In genomic region chr21:36700295-36700960, GRCh38 we compare ENCODE assay signal across 12 cellular contexts. TPM values are rescaled to one million over a fixed set of nuclear protein-coding genes. Genes with fewer than 3 reads are reported as not detected.
DNase-seq lines count a peak whose midpoint lies in the region; ATAC-seq and TF ChIP-seq lines count a peak whose summit lies in the region.
"Had no signal": no experiment of that assay in that cellular context is flagged by ENCODE, and none has a peak within 500 bp of the region (broad histone marks: within the 10 kb centered on the region; RNA-seq: fewer than 3 reads in every experiment).

No MANE protein-coding gene starts in this region.

- peaks cover 58% of the 10 kb centered on the region for H3K27me3 Mint-ChIP-seq in activated T-helper 17 cell treated with anti-CD3 and anti-CD28 coated beads, Interleukin-2, amount 50 U/mL, for 72 hours

- H3K27ac ChIP-seq in heart left ventricle (no peak overlapping the region), lower lobe of right lung (no peak overlapping the region), thoracic aorta (no peak overlapping the region)
- H3K27ac ChIP-seq: SJSA1 had no signal

- ATAC-seq in heart left ventricle (no peak), lower lobe of right lung (no peak), thoracic aorta (ENCODE audit: insufficient number of reproducible peaks, low FRiP score, low read depth) (no peak), GM21381 (IDR thresholded peaks at IDR 0.05; ENCODE audit: unreplicated experiment) (no peak)
- ATAC-seq in activated T-helper 17 cell treated with anti-CD3 and anti-CD28 coated beads, Interleukin-2, amount 50 U/mL, for 72 hours (replicated peaks): no peak
- no peak for ATAC-seq in activated CD4-positive, CD25-positive, alpha-beta regulatory T cell treated with anti-CD3 and anti-CD28 coated beads, Interleukin-2, amount 50 U/mL, for 24 hours

- no peak overlapping the region for H3K27ac Mint-ChIP-seq in activated T-helper 17 cell treated with anti-CD3 and anti-CD28 coated beads, Interleukin-2, amount 50 U/mL, for 72 hours

- intact Hi-C loops in heart left ventricle (cut with DNase I) (no loop called here), cardiac septum (cut with DNase I) (no loop called here), lower lobe of right lung (cut with DNase I) (no loop called here)

- peak overlapping the region; percentile 12 to 56 (median 25) for H3K4me3 ChIP-seq in heart left ventricle
- H3K4me3 ChIP-seq in lower lobe of right lung: peak overlapping the region; percentile 44
- peak overlapping the region; percentile 69 for H3K4me3 ChIP-seq in thoracic aorta
- H3K4me3 ChIP-seq: lung had no signal

- H3K9me3 ChIP-seq in heart left ventricle: no peaks in the 10 kb centered on the region
- no peaks in the 10 kb centered on the region for H3K9me3 ChIP-seq in lower lobe of right lung
- no peaks in the 10 kb centered on the region for H3K9me3 ChIP-seq in thoracic aorta

- TF ChIP-seq POLR2A in heart left ventricle (IDR thresholded peaks at IDR 0.05): no peak

- H3K9me3 Mint-ChIP-seq in activated T-helper 17 cell treated with anti-CD3 and anti-CD28 coated beads, Interleukin-2, amount 50 U/mL, for 72 hours: no peaks in the 10 kb centered on the region

- H3K36me3 Mint-ChIP-seq in activated T-helper 17 cell treated with anti-CD3 and anti-CD28 coated beads, Interleukin-2, amount 50 U/mL, for 72 hours (ENCODE audit: low read depth): peaks cover 8% of the 10 kb centered on the region

- peak overlapping the region; percentile 68 for H3K4me3 Mint-ChIP-seq in activated T-helper 17 cell treated with anti-CD3 and anti-CD28 coated beads, Interleukin-2, amount 50 U/mL, for 72 hours

- TF ChIP-seq CTCF in heart left ventricle (IDR thresholded peaks at IDR 0.05): no peak
- TF ChIP-seq CTCF in lower lobe of right lung (IDR thresholded peaks at IDR 0.05): no peak
- no peak for TF ChIP-seq CTCF in thoracic aorta (IDR thresholded peaks at IDR 0.05)

- H3K27me3 ChIP-seq in heart left ventricle (peaks cover 89 to 100% (median 100%) of the 10 kb centered on the region in 9 donors), lower lobe of right lung (ENCODE audit: low read depth) (peaks cover 100% of the 10 kb centered on the region), thoracic aorta (replicated peaks; ENCODE audit: insufficient read depth) (peaks cover 37% of the 10 kb centered on the region)

- H3K36me3 ChIP-seq in heart left ventricle (no peaks in the 10 kb centered on the region), lower lobe of right lung (no peaks in the 10 kb centered on the region), thoracic aorta (no peaks in the 10 kb centered on the region)
- H3K36me3 ChIP-seq: SJSA1 had no signal

- H3K4me1 Mint-ChIP-seq in activated T-helper 17 cell treated with anti-CD3 and anti-CD28 coated beads, Interleukin-2, amount 50 U/mL, for 72 hours: peaks cover 10% of the 10 kb centered on the region

- peaks cover 15 to 72% (median 49%) of the 10 kb centered on the region in 12 donors for H3K4me1 ChIP-seq in heart left ventricle
- H3K4me1 ChIP-seq in lower lobe of right lung: peaks cover 64% of the 10 kb centered on the region
- H3K4me1 ChIP-seq in thoracic aorta (ENCODE audit: control insufficient read depth in 1 of 2, low read depth in 2 of 2): peaks cover 37 to 61% of the 10 kb centered on the region in 2 donors

- WGBS in heart left ventricle, 4 donors: 2 to 5% (median 5%) methylated on average over 29 to 30 of the region's 30 CpGs

- DNase-seq in heart left ventricle: no peak
- DNase-seq in cardiac septum (ENCODE audit: low spot score): no peak
- no peak for DNase-seq in lower lobe of right lung
- DNase-seq in thoracic aorta (ENCODE audit: low spot score): no peak
- DNase-seq in NOMO-1 (lab: John Stamatoyannopoulos, UW; ENCODE audit: unreplicated experiment in 2 of 2): no peak
- DNase-seq: DMS153 had no signal

RNA-seq across cellular contexts. Expression of gene SIM2, which starts 1.5 kb away (rescaled TPM):
- total RNA-seq in heart left ventricle (under 1 TPM in 2 of 9 donors, not detected in 7; 0.15 to 0.88 TPM), cardiac septum (0.16 TPM), lower lobe of right lung (not detected), thoracic aorta (not detected)
- polyA plus RNA-seq in heart left ventricle: under 1 TPM in 1 of 2 donors, not detected in 1; 0.01 TPM
- 1 to 10 TPM; 3.9 to 4.2 TPM for total RNA-seq in activated T-helper 17 cell treated with anti-CD3 and anti-CD28 coated beads, Interleukin-2, amount 50 U/mL, for 72 hours
- total RNA-seq: aorta, lung had no signal
- polyA plus RNA-seq: aorta, lung had no signal
